34 cellular contexts compared by ENCODE assay signal in genomic region chr1:246195296-246195695, GRCh38.
"Had no signal": no experiment of that assay in that cellular context is flagged by ENCODE, and none has a peak within 500 bp of the region (broad histone marks: within the 10 kb centered on the region; RNA-seq: fewer than 3 reads in every experiment).

No MANE protein-coding gene starts in this region.

- H3K4me3 ChIP-seq: adrenal gland, ascending aorta, body of pancreas, breast epithelium, cardiac muscle cell had no signal

- H3K9me3 ChIP-seq: adrenal gland, ascending aorta, body of pancreas, breast epithelium had no signal

- DNase-seq: activated effector memory CD4-positive, alpha-beta T cell treated with anti-CD3 and anti-CD28 coated beads, Interleukin-2, amount 50 U/mL, for 16 hours; activated effector memory CD4-positive, alpha-beta T cell treated with Interleukin-2 at 50 U/mL for 16 hours; activated gamma-delta T cell; activated gamma-delta T cell treated with Interleukin-2 at 50 U/mL for 16 hours; activated naive CD4-positive, alpha-beta T cell; activated naive CD4-positive, alpha-beta T cell treated with anti-CD3 and anti-CD28 coated beads for 36 hours; activated naive CD4-positive, alpha-beta T cell treated with anti-CD3 and anti-CD28 coated beads, Interleukin-2, amount 10 ng/mL, durations not matched to agents 7 days and 5 days; activated naive CD4-positive, alpha-beta T cell treated with anti-CD3 and anti-CD28 coated beads, Interleukin-2, amount 50 U/mL, for 16 hours; activated naive CD4-positive, alpha-beta T cell treated with Interleukin-2 at 50 U/mL for 16 hours; activated naive CD8-positive, alpha-beta T cell treated with anti-CD3 and anti-CD28 coated beads for 36 hours; activated naive CD8-positive, alpha-beta T cell treated with anti-CD3 and anti-CD28 coated beads, Interleukin-2, amount 10 ng/mL, durations not matched to agents 7 days and 5 days; activated naive CD8-positive, alpha-beta T cell treated with anti-CD3 and anti-CD28 coated beads, Interleukin-2, amount 50 U/mL, for 24 hours; activated T-cell treated with anti-CD3 and anti-CD28 coated beads, Interleukin-2, amount 50 U/mL, for 1 hour; activated T-cell treated with anti-CD3 and anti-CD28 coated beads, Interleukin-2, amount 50 U/mL, for 24 hours; activated T-cell treated with anti-CD3 and anti-CD28 coated beads, Interleukin-2, amount 50 U/mL, for 4 hours; activated T-cell treated with anti-CD3 and anti-CD28 coated beads, Interleukin-2, amount 50 U/mL, for 48 hours; activated T-cell treated with anti-CD3 and anti-CD28 coated beads, Interleukin-2, amount 50 U/mL, for 72 hours; adrenal gland; amniotic stem cell; amygdala; anterior cingulate cortex; aorta; body of pancreas; brain microvascular endothelial cell; caudate nucleus; central memory CD4-positive, alpha-beta T cell; cerebellar nuclear complex had no signal

- FAIRE-seq: astrocyte, bronchial epithelial cell had no signal

- H3K36me3 ChIP-seq: adrenal gland, ascending aorta, brain microvascular endothelial cell, breast epithelium, cardiac muscle cell had no signal

- H3K27ac ChIP-seq: adrenal gland, ascending aorta, body of pancreas, brain microvascular endothelial cell, breast epithelium, cardiac muscle cell had no signal

- ATAC-seq: activated naive CD4-positive, alpha-beta T cell treated with anti-CD3 and anti-CD28 coated beads, Interleukin-2, amount 50 U/mL, for 72 hours; activated naive CD8-positive, alpha-beta T cell treated with anti-CD3 and anti-CD28 coated beads, Interleukin-2, amount 50 U/mL, for 24 hours; activated T-cell treated with anti-CD3 and anti-CD28 coated beads, Interleukin-2, amount 50 U/mL, for 4 hours; activated T-cell treated with anti-CD3 and anti-CD28 coated beads, Interleukin-2, amount 50 U/mL, for 72 hours; activated T-helper 17 cell treated with anti-CD3 and anti-CD28 coated beads, Interleukin-2, amount 50 U/mL, for 72 hours; body of pancreas had no signal

- H3K4me1 ChIP-seq: ascending aorta, body of pancreas, breast epithelium had no signal

- H3K27me3 ChIP-seq: adrenal gland, ascending aorta, body of pancreas, brain microvascular endothelial cell, breast epithelium, cardiac muscle cell had no signal
